In genomic region chr12:14774074-14774943, GRCh38 we compare ENCODE assay signal across 8 cellular contexts. TPM values are rescaled to one million over a fixed set of nuclear protein-coding genes. Genes with fewer than 3 reads are reported as not detected.
DNase-seq lines count a peak whose midpoint lies in the region; TF ChIP-seq lines count a peak whose summit lies in the region.

No MANE protein-coding gene starts in this region.

- H3K36me3 Mint-ChIP-seq in activated CD4-positive, alpha-beta T cell treated with anti-CD3 and anti-CD28 coated beads, Interleukin-2, amount 10 ng/mL, durations not matched to agents 24 days and 14 days (ENCODE audit: low read depth): peaks cover 14% of the 10 kb centered on the region

- H3K27me3 ChIP-seq in layer of hippocampus (ENCODE audit: control insufficient read depth, insufficient read depth, low read length): no peaks in the 10 kb centered on the region

- H3K27ac ChIP-seq in coronary artery (peak overlapping the region; percentile 94 to 97), layer of hippocampus (ENCODE audit: low read depth, low read length) (peak overlapping the region; percentile 71)

- H3K9me3 Mint-ChIP-seq in activated CD4-positive, alpha-beta T cell treated with anti-CD3 and anti-CD28 coated beads, Interleukin-2, amount 10 ng/mL, durations not matched to agents 24 days and 14 days: no peaks in the 10 kb centered on the region

- TF ChIP-seq CTCF in coronary artery (IDR thresholded peaks at IDR 0.05): no peak

- DNase-seq in GM04503 (ENCODE audit: low read depth): peak; percentile 76
- peak; percentile 92 for DNase-seq in HCEC 1CT
- peak; percentile 92 for DNase-seq in MV-4-11 (lab: John Stamatoyannopoulos, UW)
- DNase-seq in activated CD4-positive, alpha-beta T cell treated with anti-CD3 and anti-CD28 coated beads, Interleukin-2, amount 10 ng/mL, durations not matched to agents 24 days and 14 days: peak; percentile 98
- peak; percentile 98 for DNase-seq in coronary artery (ENCODE audit: low spot score)
- DNase-seq in stimulated activated CD4-positive, alpha-beta T cell treated with anti-CD3 and anti-CD28 coated beads, Interleukin-1b, Interleukin-23, amount 100 ng/mL, for 1 hour (ENCODE audit: low read depth in 2 of 2): peak; percentile 63 to 72
- no peak for DNase-seq in NCI-H526 treated with DMSO at 0.1 percent for 48 hours (lab: John Stamatoyannopoulos, UW)

- intact Hi-C loops in activated CD4-positive, alpha-beta T cell treated with anti-CD3 and anti-CD28 coated beads, Interleukin-2, amount 10 ng/mL, durations not matched to agents 24 days and 14 days (cut with micrococcal nuclease): loop anchor here (1.0 to 10.0 kb wide), 8 partner anchors 29 to 928 kb away; partner anchors contain the start of genes ARHGDIB, ATF7IP, C12orf60 and WBP11

- H3K4me1 Mint-ChIP-seq in activated CD4-positive, alpha-beta T cell treated with anti-CD3 and anti-CD28 coated beads, Interleukin-2, amount 10 ng/mL, durations not matched to agents 24 days and 14 days: peaks cover 55% of the 10 kb centered on the region

- peak overlapping the region; percentile 100 for H3K4me3 Mint-ChIP-seq in activated CD4-positive, alpha-beta T cell treated with anti-CD3 and anti-CD28 coated beads, Interleukin-2, amount 10 ng/mL, durations not matched to agents 24 days and 14 days

- peak overlapping the region; percentile 100 for H3K27ac Mint-ChIP-seq in activated CD4-positive, alpha-beta T cell treated with anti-CD3 and anti-CD28 coated beads, Interleukin-2, amount 10 ng/mL, durations not matched to agents 24 days and 14 days

- H3K27me3 Mint-ChIP-seq in activated CD4-positive, alpha-beta T cell treated with anti-CD3 and anti-CD28 coated beads, Interleukin-2, amount 10 ng/mL, durations not matched to agents 24 days and 14 days: no peaks in the 10 kb centered on the region

- peak overlapping the region; percentile 90 for H3K4me3 ChIP-seq in coronary artery

RNA-seq across cellular contexts. Expression of gene WBP11, which starts 29.0 kb away (rescaled TPM):
- total RNA-seq in activated CD4-positive, alpha-beta T cell treated with anti-CD3 and anti-CD28 coated beads, Interleukin-2, amount 10 ng/mL, durations not matched to agents 24 days and 14 days: 136 and 138 TPM in 2 replicates

RNA-seq across cellular contexts. Expression of gene C12orf60, which starts 29.2 kb away (rescaled TPM):
- total RNA-seq in activated CD4-positive, alpha-beta T cell treated with anti-CD3 and anti-CD28 coated beads, Interleukin-2, amount 10 ng/mL, durations not matched to agents 24 days and 14 days: 2.2 and 3.0 TPM in 2 replicates

RNA-seq across cellular contexts. Expression of gene SMCO3, which starts 39.7 kb away (rescaled TPM):
- total RNA-seq in activated CD4-positive, alpha-beta T cell treated with anti-CD3 and anti-CD28 coated beads, Interleukin-2, amount 10 ng/mL, durations not matched to agents 24 days and 14 days: not detected in 2 replicates
